Comparison of ENCODE assay signal across 1 cellular context in genomic region chr12:52895726-52896189, GRCh38.
TF ChIP-seq lines count a peak whose summit lies in the region.

No MANE protein-coding gene starts in this region.

TF ChIP-seq in A549, 52 proteins besides CTCF, POLR2A, EP300 and RAD21 (continued from another document):
- no peak; the same call in 2 of the 3 replicates for TF ChIP-seq BCL3 (IDR thresholded peaks at IDR 0.05)
- TF ChIP-seq NFE2L2 (conservative IDR thresholded peaks at IDR 0.05; ENCODE audit: low read length): no peak
- TF ChIP-seq MAX (IDR thresholded peaks at IDR 0.05): no peak
- no peak for TF ChIP-seq HDAC2 (IDR thresholded peaks at IDR 0.05)
- TF ChIP-seq MYC (IDR thresholded peaks at IDR 0.05; ENCODE audit: borderline replicate concordance, low read length): no peak
- no peak for TF ChIP-seq CHD2 (IDR thresholded peaks at IDR 0.05; ENCODE audit: low read length, partially characterized antibody)
- TF ChIP-seq TP53 (CRISPR knock-in tag; IDR thresholded peaks at IDR 0.05): peak; percentile 79; the same call in 1 of the 2 replicates
- peak; percentile 76 for TF ChIP-seq TFCP2L1 (CRISPR knock-in tag; IDR thresholded peaks at IDR 0.05)
- no peak for TF ChIP-seq HOXB5 (CRISPR knock-in tag; IDR thresholded peaks at IDR 0.05)
- TF ChIP-seq POLR2AphosphoS2 (conservative IDR thresholded peaks at IDR 0.05; ENCODE audit: low read length): no peak
- TF ChIP-seq HOXA7 (CRISPR knock-in tag; IDR thresholded peaks at IDR 0.05): no peak; the same call in 1 of the 2 replicates
- no peak for TF ChIP-seq KDM5A (IDR thresholded peaks at IDR 0.05)
- TF ChIP-seq ESRRA (IDR thresholded peaks at IDR 0.05; ENCODE audit: borderline replicate concordance, low read length): no peak
- no peak for TF ChIP-seq ZC3H11A (IDR thresholded peaks at IDR 0.05)
- TF ChIP-seq JUNB (IDR thresholded peaks at IDR 0.05): no peak
- no peak for TF ChIP-seq CHD4 (IDR thresholded peaks at IDR 0.05; ENCODE audit: borderline replicate concordance)
- TF ChIP-seq EHMT2 (IDR thresholded peaks at IDR 0.05; ENCODE audit: low read depth): no peak
- TF ChIP-seq FOSB (CRISPR knock-in tag; IDR thresholded peaks at IDR 0.05): no peak
- TF ChIP-seq HEYL (CRISPR knock-in tag; IDR thresholded peaks at IDR 0.05): no peak
